In genomic region chr2:27496357-27497287, GRCh38 we compare ENCODE assay signal across 11 cellular contexts. TPM values are rescaled to one million over a fixed set of nuclear protein-coding genes. Genes with fewer than 3 reads are reported as not detected.
DNase-seq lines count a peak whose midpoint lies in the region; ATAC-seq and TF ChIP-seq lines count a peak whose summit lies in the region.
"Had no signal": no experiment of that assay in that cellular context is flagged by ENCODE, and none has a peak within 500 bp of the region (broad histone marks: within the 10 kb centered on the region; RNA-seq: fewer than 3 reads in every experiment).

GCKR (plus strand) TSS chr2:27496839; CDS start chr2:27496905, 66 bp downstream.

- no peaks in the 10 kb centered on the region for H3K9me3 ChIP-seq in thoracic aorta

- intact Hi-C loops in Right ventricle myocardium superior (cut with DNase I) (no loop called here), cardiac septum (cut with DNase I) (no loop called here)
- intact Hi-C loops in activated T-helper 1 cell treated with anti-CD3 and anti-CD28 coated beads, Interleukin-12 subunit alpha, Interleukin-12 subunit beta, Interleukin-2, Interleukin-4 antibody, amounts not matched to agents 30 ng/mL and 10 ng/mL and 1 ng/mL, durations not matched to agents 14 hours and 24 hours and 36 hours (cut with micrococcal nuclease): no loop called here

- peak within 1 kb of the TSS; percentile 70 for H3K4me3 Mint-ChIP-seq in activated T-helper 1 cell treated with anti-CD3 and anti-CD28 coated beads, Interleukin-12 subunit alpha, Interleukin-12 subunit beta, Interleukin-2, Interleukin-4 antibody, amounts not matched to agents 30 ng/mL and 10 ng/mL and 1 ng/mL, durations not matched to agents 14 hours and 24 hours and 36 hours

- H3K4me1 ChIP-seq in thoracic aorta (ENCODE audit: control insufficient read depth in 1 of 2, low read depth in 2 of 2): peaks cover 3 to 4% of the 10 kb centered on the region in 2 donors

- no peaks in the 10 kb centered on the region for H3K9me3 Mint-ChIP-seq in activated T-helper 1 cell treated with anti-CD3 and anti-CD28 coated beads, Interleukin-12 subunit alpha, Interleukin-12 subunit beta, Interleukin-2, Interleukin-4 antibody, amounts not matched to agents 30 ng/mL and 10 ng/mL and 1 ng/mL, durations not matched to agents 14 hours and 24 hours and 36 hours

- ATAC-seq in Right ventricle myocardium superior (ENCODE audit: poor library complexity): peak; percentile 36
- no peak for ATAC-seq in thoracic aorta (ENCODE audit: insufficient number of reproducible peaks, low FRiP score, low read depth)
- ATAC-seq in HG02571 (IDR thresholded peaks at IDR 0.05; ENCODE audit: unreplicated experiment): no peak

- no peaks in the 10 kb centered on the region for H3K27me3 ChIP-seq in thoracic aorta (replicated peaks; ENCODE audit: insufficient read depth)

- H3K4me3 ChIP-seq in iPS-11a (ENCODE audit: low read depth, low read length): peak within 1 kb of the TSS; percentile 69
- peak within 1 kb of the TSS; percentile 88 for H3K4me3 ChIP-seq in thoracic aorta

- no peak within 1 kb of the TSS for H3K27ac Mint-ChIP-seq in activated T-helper 1 cell treated with anti-CD3 and anti-CD28 coated beads, Interleukin-12 subunit alpha, Interleukin-12 subunit beta, Interleukin-2, Interleukin-4 antibody, amounts not matched to agents 30 ng/mL and 10 ng/mL and 1 ng/mL, durations not matched to agents 14 hours and 24 hours and 36 hours

- H3K4me1 Mint-ChIP-seq in activated T-helper 1 cell treated with anti-CD3 and anti-CD28 coated beads, Interleukin-12 subunit alpha, Interleukin-12 subunit beta, Interleukin-2, Interleukin-4 antibody, amounts not matched to agents 30 ng/mL and 10 ng/mL and 1 ng/mL, durations not matched to agents 14 hours and 24 hours and 36 hours (ENCODE audit: low read depth): peaks cover 8% of the 10 kb centered on the region

- no peaks in the 10 kb centered on the region for H3K36me3 Mint-ChIP-seq in activated T-helper 1 cell treated with anti-CD3 and anti-CD28 coated beads, Interleukin-12 subunit alpha, Interleukin-12 subunit beta, Interleukin-2, Interleukin-4 antibody, amounts not matched to agents 30 ng/mL and 10 ng/mL and 1 ng/mL, durations not matched to agents 14 hours and 24 hours and 36 hours (ENCODE audit: low read depth)

- TF ChIP-seq CTCF in thoracic aorta (IDR thresholded peaks at IDR 0.05): no peak

- H3K27me3 Mint-ChIP-seq in activated T-helper 1 cell treated with anti-CD3 and anti-CD28 coated beads, Interleukin-12 subunit alpha, Interleukin-12 subunit beta, Interleukin-2, Interleukin-4 antibody, amounts not matched to agents 30 ng/mL and 10 ng/mL and 1 ng/mL, durations not matched to agents 14 hours and 24 hours and 36 hours (ENCODE audit: insufficient read depth): peaks cover 46% of the 10 kb centered on the region

- H3K27ac ChIP-seq in thoracic aorta: no peak within 1 kb of the TSS

- no peak for DNase-seq in Right ventricle myocardium superior
- DNase-seq in cardiac septum (ENCODE audit: low spot score): no peak
- no peak for DNase-seq in activated T-helper 1 cell treated with anti-CD3 and anti-CD28 coated beads, Interleukin-12 subunit alpha, Interleukin-12 subunit beta, Interleukin-2, Interleukin-4 antibody, amounts not matched to agents 30 ng/mL and 10 ng/mL and 1 ng/mL, durations not matched to agents 14 hours and 24 hours and 36 hours (ENCODE audit: low spot score)
- DNase-seq in thoracic aorta (ENCODE audit: low spot score): no peak
- no peak for DNase-seq in NCI-H774 (lab: John Stamatoyannopoulos, UW)
- no peak for DNase-seq in nucleus accumbens (lab: John Stamatoyannopoulos, UW)
- DNase-seq: NCI-H2081; stimulated activated CD8-positive, alpha-beta memory T cell treated with anti-CD3 and anti-CD28 coated beads, Interleukin-4, amount 100 ng/mL, for 48 hours had no signal

- H3K36me3 ChIP-seq in thoracic aorta: no peaks in the 10 kb centered on the region

RNA-seq across cellular contexts. Expression of gene GCKR, which starts in this region (rescaled TPM):
- not detected for total RNA-seq in Right ventricle myocardium superior
- not detected for total RNA-seq in cardiac septum
- not detected in 2 replicates for total RNA-seq in activated T-helper 1 cell treated with anti-CD3 and anti-CD28 coated beads, Interleukin-12 subunit alpha, Interleukin-12 subunit beta, Interleukin-2, Interleukin-4 antibody, amounts not matched to agents 30 ng/mL and 10 ng/mL and 1 ng/mL, durations not matched to agents 14 hours and 24 hours and 36 hours
- total RNA-seq in thoracic aorta: 1 to 10 TPM; 1.8 to 5.7 TPM
- total RNA-seq: H4 had no signal

Comparison
In these comparisons a context has a peak if more than half of its experiments do, and no peak if none do; other contexts are left out.
1. Peak in ATAC-seq in Right ventricle myocardium superior; RNA of the gene not detected or under 1 TPM.